Comparison of ENCODE assay signal across 9 cellular contexts in the genomic region with DNA sequence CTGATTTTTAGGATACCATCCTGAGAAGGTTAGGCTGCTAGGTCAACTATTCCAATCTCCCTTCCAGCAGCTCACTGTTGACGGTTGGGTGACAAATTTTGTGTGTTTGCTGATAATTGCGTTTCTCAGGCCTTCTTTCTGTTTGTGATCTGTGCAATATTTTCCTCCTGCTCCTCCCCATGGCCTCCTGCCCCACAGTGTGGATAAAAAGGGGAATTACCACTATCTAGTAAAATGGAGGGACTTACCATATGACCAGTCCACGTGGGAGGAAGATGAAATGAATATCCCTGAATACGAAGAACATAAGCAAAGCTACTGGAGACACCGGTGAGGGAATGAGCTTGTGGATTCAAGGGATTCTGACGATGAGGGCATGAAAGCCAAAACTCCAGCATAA. TPM values are rescaled to one million over a fixed set of nuclear protein-coding genes. Genes with fewer than 3 reads are reported as not detected.
DNase-seq lines count a peak whose midpoint lies in the region; ATAC-seq, FAIRE-seq and TF ChIP-seq lines count a peak whose summit lies in the region.
"Had no signal": no experiment of that assay in that cellular context is flagged by ENCODE, and none has a peak within 500 bp of the region (broad histone marks: within the 10 kb centered on the region; RNA-seq: fewer than 3 reads in every experiment).

No MANE protein-coding gene starts in this region.

- H3K27ac Mint-ChIP-seq in CD4-positive, alpha-beta T cell, result peak overlapping the region; percentile 7

- no peaks in the 10 kb centered on the region for H3K4me1 ChIP-seq in kidney (ENCODE audit: control insufficient read depth in 1 of 2, insufficient read depth in 1 of 2, low read depth in 1 of 2, low read length in 2 of 2)

- no peaks in the 10 kb centered on the region for H3K27me3 Mint-ChIP-seq in CD4-positive, alpha-beta T cell

- no peak overlapping the region for H3K9ac ChIP-seq in kidney (ENCODE audit: low read length in 2 of 2)

- in situ Hi-C loops in brain microvascular endothelial cell (cut with HindIII; ENCODE audit: low pct_ligation_motif_present, low sequenced_read_pairs), result no loop called here

- POLR2A ChIA-PET in CD4-positive, alpha-beta T cell (lab: Charles Lee), result interaction anchor here (0.8 kb wide), 1 partner anchor 41 kb away, joined by 4 read pairs; the partner anchor contains the start of gene NAA38

- peak; percentile 11 for TF ChIP-seq CTCF in CD4-positive, alpha-beta T cell (IDR thresholded peaks at IDR 0.05)
- TF ChIP-seq CTCF in brain microvascular endothelial cell (IDR thresholded peaks at IDR 0.05; ENCODE audit: low read depth, low read length, missing control alignments) (peak; percentile 67), kidney (IDR thresholded peaks at IDR 0.05; ENCODE audit: borderline replicate concordance, extremely low read depth, insufficient read depth) (peak; percentile 44)

- H3K4me3 ChIP-seq in brain microvascular endothelial cell (ENCODE audit: low read depth, low read length) (no peak overlapping the region), kidney (ENCODE audit: low read length in 2 of 2) (no peak overlapping the region)

- no peak overlapping the region for H3K27ac ChIP-seq in CD4-positive, alpha-beta T cell (ENCODE audit: low read depth, low read length)
- no peak overlapping the region for H3K27ac ChIP-seq in brain microvascular endothelial cell
- no peak overlapping the region for H3K27ac ChIP-seq in kidney (ENCODE audit: low read depth in 2 of 2, low read length in 2 of 2)

- CTCF ChIA-PET in CD4-positive, alpha-beta T cell (lab: Charles Lee), result interaction anchor here (0.6 to 3.0 kb wide), 11 partner anchors 12 to 91 kb away, joined by 3 to 17 read pairs (median 4); partner anchors contain the start of gene NAA38

- FAIRE-seq in kidney (lab: Jason Lieb, UNC), result no peak
- FAIRE-seq: endometrium had no signal

- peak; percentile 82 for ATAC-seq in CD4-positive, alpha-beta T cell (ENCODE audit: poor library complexity)
- ATAC-seq in HG02885 (IDR thresholded peaks at IDR 0.05; ENCODE audit: poor library complexity, unreplicated experiment) (no peak), HG03139 (IDR thresholded peaks at IDR 0.05; ENCODE audit: unreplicated experiment) (no peak)

- H3K9me3 ChIP-seq in CD4-positive, alpha-beta T cell (ENCODE audit: control insufficient read depth, low read length), result no peaks in the 10 kb centered on the region
- no peaks in the 10 kb centered on the region for H3K9me3 ChIP-seq in kidney (ENCODE audit: control insufficient read depth in 1 of 2, low read length in 2 of 2)

- intact Hi-C loops in CD4-positive, alpha-beta T cell (cut with DNase I, micrococcal nuclease), result no loop called here
- intact Hi-C loops in kidney (cut with DNase I), result no loop called here

- H3K36me3 ChIP-seq in brain microvascular endothelial cell (replicated peaks), result peaks cover 85% of the 10 kb centered on the region
- peaks cover 31 to 72% of the 10 kb centered on the region in 2 donors for H3K36me3 ChIP-seq in kidney (ENCODE audit: control insufficient read depth in 1 of 2, insufficient read depth in 2 of 2, low read length in 2 of 2)

- no peaks in the 10 kb centered on the region for H3K27me3 ChIP-seq in CD4-positive, alpha-beta T cell (ENCODE audit: control insufficient read depth, insufficient read depth, low read length)
- H3K27me3 ChIP-seq in brain microvascular endothelial cell (replicated peaks), result no peaks in the 10 kb centered on the region

- H3K4me1 Mint-ChIP-seq in CD4-positive, alpha-beta T cell (ENCODE audit: low read depth), result peaks cover 12% of the 10 kb centered on the region

- no peak for DNase-seq in CD4-positive, alpha-beta T cell
- DNase-seq in LHCN-M2 (ENCODE audit: low read depth), result peak; percentile 55
- DNase-seq in brain microvascular endothelial cell, result peak; percentile 42
- DNase-seq in kidney, result no peak
- DNase-seq in NCI-H510A treated with DMSO at 0.1 percent for 48 hours (lab: John Stamatoyannopoulos, UW), result no peak
- DNase-seq in NCI-H2196 treated with DMSO at 0.1 percent for 48 hours (lab: John Stamatoyannopoulos, UW; ENCODE audit: unreplicated experiment), result no peak

- no peaks in the 10 kb centered on the region for H3K9me3 Mint-ChIP-seq in CD4-positive, alpha-beta T cell

- peaks cover 98% of the 10 kb centered on the region for H3K36me3 Mint-ChIP-seq in CD4-positive, alpha-beta T cell (ENCODE audit: low read depth)

- H3K4me3 Mint-ChIP-seq in CD4-positive, alpha-beta T cell, result no peak overlapping the region

RNA-seq across cellular contexts. Expression of gene CHD3, which starts 9.2 kb away (rescaled TPM):
- 100 to 1,000 TPM; 263 to 297 TPM for total RNA-seq in CD4-positive, alpha-beta T cell
- 83.2 and 98.2 TPM in 2 replicates for total RNA-seq in LHCN-M2 (2014; rRNA removed)
- polyA plus RNA-seq in LHCN-M2 (2012), result 85.2 TPM
- 94.6 TPM for total RNA-seq in kidney
- 41.5 TPM for polyA plus RNA-seq in kidney (ENCODE audit: insufficient read depth, low read depth, low replicate concordance)

RNA-seq across cellular contexts. Expression of gene RNF227, which starts 18.3 kb away (rescaled TPM):
- 1 to 10 TPM; 3.2 to 3.5 TPM for total RNA-seq in CD4-positive, alpha-beta T cell
- total RNA-seq in LHCN-M2 (2014; rRNA removed) (6.9 and 14.2 TPM in 2 replicates), kidney (2.5 TPM)
- polyA plus RNA-seq in LHCN-M2 (2012), result 2.8 TPM
- polyA plus RNA-seq in kidney (ENCODE audit: insufficient read depth, low read depth, low replicate concordance), result 2.5 TPM

RNA-seq across cellular contexts. Expression of gene KCNAB3, which starts 31.9 kb away (rescaled TPM):
- 1 to 10 TPM; 7.1 to 8.2 TPM for total RNA-seq in CD4-positive, alpha-beta T cell
- total RNA-seq in LHCN-M2 (2014; rRNA removed) (0.32 and 0.46 TPM in 2 replicates), kidney (3.9 TPM)
- 0.38 TPM for polyA plus RNA-seq in LHCN-M2 (2012)
- 0.71 TPM for polyA plus RNA-seq in kidney (ENCODE audit: insufficient read depth, low read depth, low replicate concordance)

RNA-seq across cellular contexts. Expression of gene TRAPPC1, which starts 34.0 kb away (rescaled TPM):
- total RNA-seq in CD4-positive, alpha-beta T cell, result 10 to 100 TPM; 39.3 to 39.5 TPM
- 54.2 and 58.2 TPM in 2 replicates for total RNA-seq in LHCN-M2 (2014; rRNA removed)
- polyA plus RNA-seq in LHCN-M2 (2012), result 413 TPM
- total RNA-seq in kidney, result 149 TPM
- 291 TPM for polyA plus RNA-seq in kidney (ENCODE audit: insufficient read depth, low read depth, low replicate concordance)

RNA-seq across cellular contexts. Expression of gene CNTROB, which starts 34.2 kb away (rescaled TPM):
- 10 to 100 TPM; 20.6 to 21.9 TPM for total RNA-seq in CD4-positive, alpha-beta T cell
- total RNA-seq in LHCN-M2 (2014; rRNA removed) (35.7 and 36.5 TPM in 2 replicates), kidney (27.5 TPM)
- polyA plus RNA-seq in LHCN-M2 (2012), result 25.6 TPM
- polyA plus RNA-seq in kidney (ENCODE audit: insufficient read depth, low read depth, low replicate concordance), result 11.6 TPM

Comparison
In these comparisons a context has a peak if more than half of its experiments do, and no peak if none do; other contexts are left out.
1. DNase-seq: peak in LHCN-M2 (single experiment) and brain microvascular endothelial cell (single experiment); none in CD4-positive, alpha-beta T cell (0 of 10), kidney (single experiment), NCI-H510A treated with DMSO at 0.1 percent for 48 hours (single experiment) and NCI-H2196 treated with DMSO at 0.1 percent for 48 hours (single experiment).
2. CTCF ChIP-seq: peak in every context shown above with its lines; median percentile 67 in brain microvascular endothelial cell; 44 in kidney; 11 in CD4-positive, alpha-beta T cell.